Comparison of ENCODE assay signal across 20 cellular contexts in genomic region chr15:90857883-90858443, GRCh38. TPM values are rescaled to one million over a fixed set of nuclear protein-coding genes. Genes with fewer than 3 reads are reported as not detected.
DNase-seq lines count a peak whose midpoint lies in the region; ATAC-seq and TF ChIP-seq lines count a peak whose summit lies in the region.
"Had no signal": no experiment of that assay in that cellular context is flagged by ENCODE, and none has a peak within 500 bp of the region (broad histone marks: within the 10 kb centered on the region; RNA-seq: fewer than 3 reads in every experiment).

No MANE protein-coding gene starts in this region.

- H3K79me1 ChIP-seq in mesenchymal stem cell (replicated peaks; ENCODE audit: low read length, poor library complexity, severe bottlenecking), result no peaks in the 10 kb centered on the region

- no peaks in the 10 kb centered on the region for H3K9me3 ChIP-seq in CD4-positive, alpha-beta T cell (ENCODE audit: control insufficient read depth, low read length)
- H3K9me3 ChIP-seq in mesenchymal stem cell (ENCODE audit: control insufficient read depth, low read length), result no peaks in the 10 kb centered on the region
- H3K9me3 ChIP-seq: prostate gland, thoracic aorta had no signal

- no peaks in the 10 kb centered on the region for H3K9me3 Mint-ChIP-seq in activated CD4-positive, alpha-beta T cell treated with anti-CD3 and anti-CD28 coated beads for 36 hours (ENCODE audit: low read depth)
- H3K9me3 Mint-ChIP-seq in CD4-positive, alpha-beta T cell, result no peaks in the 10 kb centered on the region
- no peaks in the 10 kb centered on the region for H3K9me3 Mint-ChIP-seq in activated T-helper 2 cell treated with anti-CD3 and anti-CD28 coated beads, Interferon-gamma antibody, Interleukin-2, Interleukin-4, amounts not matched to agents 10 μg/mL and 5 μg/mL and 100 μg/mL, durations not matched to agents 14 hours and 24 hours and 36 hours

- no peak overlapping the region for H2AK5ac ChIP-seq in mesenchymal stem cell (ENCODE audit: low read length, severe bottlenecking)

- H3K27ac Mint-ChIP-seq in activated CD4-positive, alpha-beta T cell treated with anti-CD3 and anti-CD28 coated beads for 36 hours, result peak overlapping the region; percentile 84
- peak overlapping the region; percentile 88 for H3K27ac Mint-ChIP-seq in CD4-positive, alpha-beta T cell
- peak overlapping the region; percentile 31 for H3K27ac Mint-ChIP-seq in activated T-helper 2 cell treated with anti-CD3 and anti-CD28 coated beads, Interferon-gamma antibody, Interleukin-2, Interleukin-4, amounts not matched to agents 10 μg/mL and 5 μg/mL and 100 μg/mL, durations not matched to agents 14 hours and 24 hours and 36 hours

- H4K91ac ChIP-seq in mesenchymal stem cell (ENCODE audit: low read length), result no peak overlapping the region

- CTCF ChIA-PET in activated CD4-positive, alpha-beta T cell treated with anti-CD3 and anti-CD28 coated beads for 36 hours (lab: Charles Lee), result no interaction called here
- CTCF ChIA-PET in CD4-positive, alpha-beta T cell (lab: Charles Lee), result no interaction called here

- no peak overlapping the region for H3K4ac ChIP-seq in mesenchymal stem cell (ENCODE audit: low read depth in 1 of 2, low read length in 2 of 2)

- H2AFZ ChIP-seq in mesenchymal stem cell (ENCODE audit: low read depth, low read length), result no peak overlapping the region

- WGBS in mesenchymal stem cell, result 86% methylated on average over 7 of the region's 8 CpGs

- POLR2A ChIA-PET in activated CD4-positive, alpha-beta T cell treated with anti-CD3 and anti-CD28 coated beads for 36 hours (lab: Charles Lee), result no interaction called here
- POLR2A ChIA-PET in CD4-positive, alpha-beta T cell (lab: Charles Lee), result interaction anchor here (1.9 kb wide), 1 partner anchor 13 kb away, joined by 6 read pairs; no protein-coding TSS in a partner anchor

- H2BK120ac ChIP-seq in mesenchymal stem cell (ENCODE audit: low read depth, low read length), result no peak overlapping the region

- TF ChIP-seq CTCF in CD4-positive, alpha-beta T cell (IDR thresholded peaks at IDR 0.05), result no peak
- no peak for TF ChIP-seq CTCF in coronary artery (IDR thresholded peaks at IDR 0.05)

- H3K4me1 Mint-ChIP-seq in activated CD4-positive, alpha-beta T cell treated with anti-CD3 and anti-CD28 coated beads for 36 hours, result peaks cover 60% of the 10 kb centered on the region
- peaks cover 45% of the 10 kb centered on the region for H3K4me1 Mint-ChIP-seq in CD4-positive, alpha-beta T cell (ENCODE audit: low read depth)
- peaks cover 64% of the 10 kb centered on the region for H3K4me1 Mint-ChIP-seq in activated T-helper 2 cell treated with anti-CD3 and anti-CD28 coated beads, Interferon-gamma antibody, Interleukin-2, Interleukin-4, amounts not matched to agents 10 μg/mL and 5 μg/mL and 100 μg/mL, durations not matched to agents 14 hours and 24 hours and 36 hours (ENCODE audit: low read depth)

- H3K27me3 Mint-ChIP-seq in activated CD4-positive, alpha-beta T cell treated with anti-CD3 and anti-CD28 coated beads for 36 hours, result no peaks in the 10 kb centered on the region
- no peaks in the 10 kb centered on the region for H3K27me3 Mint-ChIP-seq in CD4-positive, alpha-beta T cell
- H3K27me3 Mint-ChIP-seq in activated T-helper 2 cell treated with anti-CD3 and anti-CD28 coated beads, Interferon-gamma antibody, Interleukin-2, Interleukin-4, amounts not matched to agents 10 μg/mL and 5 μg/mL and 100 μg/mL, durations not matched to agents 14 hours and 24 hours and 36 hours (ENCODE audit: low read depth), result no peaks in the 10 kb centered on the region

- H3K36me3 Mint-ChIP-seq in activated CD4-positive, alpha-beta T cell treated with anti-CD3 and anti-CD28 coated beads for 36 hours (ENCODE audit: low read depth), result peaks cover 8% of the 10 kb centered on the region
- H3K36me3 Mint-ChIP-seq in CD4-positive, alpha-beta T cell (ENCODE audit: low read depth), result no peaks in the 10 kb centered on the region
- H3K36me3 Mint-ChIP-seq in activated T-helper 2 cell treated with anti-CD3 and anti-CD28 coated beads, Interferon-gamma antibody, Interleukin-2, Interleukin-4, amounts not matched to agents 10 μg/mL and 5 μg/mL and 100 μg/mL, durations not matched to agents 14 hours and 24 hours and 36 hours (ENCODE audit: low read depth), result peaks cover 8% of the 10 kb centered on the region

- no peak overlapping the region for H3K23ac ChIP-seq in mesenchymal stem cell (ENCODE audit: low read length in 2 of 2)

- H2BK5ac ChIP-seq in mesenchymal stem cell (ENCODE audit: low read depth, low read length, poor library complexity, severe bottlenecking), result no peak overlapping the region

- peak overlapping the region; percentile 44 for H2BK15ac ChIP-seq in mesenchymal stem cell (ENCODE audit: low read depth, poor library complexity, severe bottlenecking)

- H2BK12ac ChIP-seq in mesenchymal stem cell (ENCODE audit: low read length in 2 of 2), result no peak overlapping the region

- no peak overlapping the region for H3K14ac ChIP-seq in mesenchymal stem cell (ENCODE audit: low read length in 2 of 2)

- H3K18ac ChIP-seq in mesenchymal stem cell (ENCODE audit: low read depth in 1 of 2, low read length in 2 of 2), result no peak overlapping the region

- no peak overlapping the region for H3K9ac ChIP-seq in mesenchymal stem cell (ENCODE audit: low read length)

- intact Hi-C loops in activated CD4-positive, alpha-beta T cell treated with anti-CD3 and anti-CD28 coated beads for 36 hours (cut with DNase I, micrococcal nuclease), result loop anchor here in 1 of 2 experiments (2.0 kb wide), 1 partner anchor 15 kb away; no protein-coding TSS in a partner anchor
- intact Hi-C loops in CD4-positive, alpha-beta T cell (cut with DNase I, micrococcal nuclease), result loop anchor here in 1 of 2 experiments (2.0 to 10.0 kb wide), 2 partner anchors 13 to 53 kb away; no protein-coding TSS in a partner anchor
- intact Hi-C loops in activated T-helper 2 cell treated with anti-CD3 and anti-CD28 coated beads, Interferon-gamma antibody, Interleukin-2, Interleukin-4, amounts not matched to agents 10 μg/mL and 5 μg/mL and 100 μg/mL, durations not matched to agents 14 hours and 24 hours and 36 hours (cut with micrococcal nuclease), result loop anchor here (10.0 kb wide), 1 partner anchor 443 kb away; no protein-coding TSS in a partner anchor

- H3K36me3 ChIP-seq in mesenchymal stem cell (ENCODE audit: control insufficient read depth in 1 of 2, insufficient read depth in 2 of 2, low read depth in 1 of 2, low read length in 2 of 2), result no peaks in the 10 kb centered on the region
- H3K36me3 ChIP-seq: prostate gland, thoracic aorta had no signal

- H3K4me1 ChIP-seq in mesenchymal stem cell (ENCODE audit: control insufficient read depth, insufficient read depth, low read depth, low read length), result peaks cover 6% of the 10 kb centered on the region

- no peak overlapping the region for H3K4me3 Mint-ChIP-seq in activated CD4-positive, alpha-beta T cell treated with anti-CD3 and anti-CD28 coated beads for 36 hours
- no peak overlapping the region for H3K4me3 Mint-ChIP-seq in CD4-positive, alpha-beta T cell
- no peak overlapping the region for H3K4me3 Mint-ChIP-seq in activated T-helper 2 cell treated with anti-CD3 and anti-CD28 coated beads, Interferon-gamma antibody, Interleukin-2, Interleukin-4, amounts not matched to agents 10 μg/mL and 5 μg/mL and 100 μg/mL, durations not matched to agents 14 hours and 24 hours and 36 hours (ENCODE audit: low read depth)

- H3K4me2 ChIP-seq in mesenchymal stem cell (ENCODE audit: low read length, poor library complexity, severe bottlenecking), result no peak overlapping the region

- H3K4me3 ChIP-seq in mesenchymal stem cell (ENCODE audit: insufficient read depth in 1 of 2, low read depth in 1 of 2, low read length in 2 of 2) (no peak overlapping the region), coronary artery (no peak overlapping the region)
- H3K4me3 ChIP-seq: prostate gland, SK-N-MC, thoracic aorta had no signal

- ATAC-seq in activated CD4-positive, alpha-beta T cell treated with anti-CD3 and anti-CD28 coated beads for 36 hours, result no peak
- no peak for ATAC-seq in CD4-positive, alpha-beta T cell (ENCODE audit: poor library complexity)

- no peaks in the 10 kb centered on the region for H3K27me3 ChIP-seq in CD4-positive, alpha-beta T cell (ENCODE audit: control insufficient read depth, insufficient read depth, low read length)
- no peaks in the 10 kb centered on the region for H3K27me3 ChIP-seq in mesenchymal stem cell (ENCODE audit: control insufficient read depth in 1 of 2, insufficient read depth in 1 of 2, low read length in 2 of 2)

- no peak overlapping the region for H4K8ac ChIP-seq in mesenchymal stem cell (ENCODE audit: low read length)

- no peak for DNase-seq in activated CD4-positive, alpha-beta T cell treated with anti-CD3 and anti-CD28 coated beads for 36 hours
- DNase-seq in activated CD4-positive, alpha-beta T cell treated with anti-CD3 and anti-CD28 coated beads, Interleukin-2, amount 50 U/mL, for 4 hours, result no peak
- no peak for DNase-seq in CD4-positive, alpha-beta T cell
- no peak for DNase-seq in activated T-helper 2 cell treated with anti-CD3 and anti-CD28 coated beads, Interferon-gamma antibody, Interleukin-2, Interleukin-4, amounts not matched to agents 10 μg/mL and 5 μg/mL and 100 μg/mL, durations not matched to agents 14 hours and 24 hours and 36 hours (ENCODE audit: low spot score)
- DNase-seq in mesenchymal stem cell (no peak), coronary artery (ENCODE audit: low spot score) (no peak), substantia nigra (lab: John Stamatoyannopoulos, UW) (no peak)
- no peak for DNase-seq in stimulated activated naive CD4-positive, alpha-beta T cell (lab: John Stamatoyannopoulos, UW)
- DNase-seq: activated effector memory CD4-positive, alpha-beta T cell treated with anti-CD3 and anti-CD28 coated beads, Interleukin-2, amount 50 U/mL, for 16 hours; AML-193; anterior cingulate cortex; dermis blood vessel endothelial cell; midbrain; NCI-H774 had no signal

- H3K27ac ChIP-seq in CD4-positive, alpha-beta T cell (ENCODE audit: low read depth, low read length), result no peak overlapping the region
- H3K27ac ChIP-seq in mesenchymal stem cell (ENCODE audit: low read length, poor library complexity, severe bottlenecking), result no peak overlapping the region
- no peak overlapping the region for H3K27ac ChIP-seq in coronary artery
- H3K27ac ChIP-seq in substantia nigra (ENCODE audit: low read depth, low read length, poor library complexity, severe bottlenecking), result no peak overlapping the region
- H3K27ac ChIP-seq: 22Rv1, prostate gland, RWPE1, SK-N-MC, thoracic aorta had no signal

RNA-seq across cellular contexts. Expression of gene FURIN, which starts 10.4 kb away (rescaled TPM):
- total RNA-seq in activated CD4-positive, alpha-beta T cell treated with anti-CD3 and anti-CD28 coated beads for 36 hours, result 100 to 1,000 TPM; 406 to 422 TPM
- total RNA-seq in CD4-positive, alpha-beta T cell, result 100 to 1,000 TPM in 1 of 2 experiments, 10 to 100 TPM in 1; 97.4 to 104 TPM
- total RNA-seq in activated T-helper 2 cell treated with anti-CD3 and anti-CD28 coated beads, Interferon-gamma antibody, Interleukin-2, Interleukin-4, amounts not matched to agents 10 μg/mL and 5 μg/mL and 100 μg/mL, durations not matched to agents 14 hours and 24 hours and 36 hours, result 564 and 570 TPM in 2 replicates
- polyA plus RNA-seq in mesenchymal stem cell (2013, experiment 1 of 2), result 58.9 TPM
- 58.5 TPM for polyA plus RNA-seq in mesenchymal stem cell (2013, experiment 2 of 2)

RNA-seq across cellular contexts. Expression of gene FES, which starts 26.3 kb away (rescaled TPM):
- total RNA-seq in activated CD4-positive, alpha-beta T cell treated with anti-CD3 and anti-CD28 coated beads for 36 hours, result 10 to 100 TPM; 12.2 to 15.6 TPM
- 1 to 10 TPM; 3.0 to 5.5 TPM for total RNA-seq in CD4-positive, alpha-beta T cell
- 51.9 and 55.8 TPM in 2 replicates for total RNA-seq in activated T-helper 2 cell treated with anti-CD3 and anti-CD28 coated beads, Interferon-gamma antibody, Interleukin-2, Interleukin-4, amounts not matched to agents 10 μg/mL and 5 μg/mL and 100 μg/mL, durations not matched to agents 14 hours and 24 hours and 36 hours
- polyA plus RNA-seq in mesenchymal stem cell (2013, experiment 1 of 2), result 5.5 TPM
- 5.3 TPM for polyA plus RNA-seq in mesenchymal stem cell (2013, experiment 2 of 2)
- polyA plus RNA-seq: neural cell had no signal

RNA-seq across cellular contexts. Expression of gene MAN2A2, which starts 45.1 kb away (rescaled TPM):
- 100 to 1,000 TPM in 1 of 2 experiments, 10 to 100 TPM in 1; 76.6 to 104 TPM for total RNA-seq in activated CD4-positive, alpha-beta T cell treated with anti-CD3 and anti-CD28 coated beads for 36 hours
- total RNA-seq in CD4-positive, alpha-beta T cell, result 100 to 1,000 TPM; 125 to 128 TPM
- 200 and 201 TPM in 2 replicates for total RNA-seq in activated T-helper 2 cell treated with anti-CD3 and anti-CD28 coated beads, Interferon-gamma antibody, Interleukin-2, Interleukin-4, amounts not matched to agents 10 μg/mL and 5 μg/mL and 100 μg/mL, durations not matched to agents 14 hours and 24 hours and 36 hours
- 23.9 TPM for polyA plus RNA-seq in mesenchymal stem cell (2013, experiment 1 of 2)
- polyA plus RNA-seq in mesenchymal stem cell (2013, experiment 2 of 2), result 23.2 TPM

Comparison
In these comparisons a context has a peak if more than half of its experiments do, and no peak if none do; other contexts are left out.
1. H3K27ac Mint-ChIP-seq: peak in every context shown above with its lines; median percentile 88 in CD4-positive, alpha-beta T cell; 84 in activated CD4-positive, alpha-beta T cell treated with anti-CD3 and anti-CD28 coated beads for 36 hours; 31 in activated T-helper 2 cell treated with anti-CD3 and anti-CD28 coated beads, Interferon-gamma antibody, Interleukin-2, Interleukin-4, amounts not matched to agents 10 μg/mL and 5 μg/mL and 100 μg/mL, durations not matched to agents 14 hours and 24 hours and 36 hours.